ENCODE assay signal across 15 cellular contexts in genomic region chr12:20211537-20211936, GRCh38.
A peak's percentile ranks its signal among the peaks of the same experiment; 100 is the strongest.
DNase-seq lines count a peak whose midpoint lies in the region; ATAC-seq and TF ChIP-seq lines count a peak whose summit lies in the region.
"Had no signal": no experiment of that assay in that cellular context is flagged by ENCODE, and none has a peak within 500 bp of the region (broad histone marks: within the 10 kb centered on the region; RNA-seq: fewer than 3 reads in every experiment).

No MANE protein-coding gene starts in this region.

- H3K27me3 ChIP-seq in PC-3 (ENCODE audit: low read length) (no peaks in the 10 kb centered on the region), skeletal muscle tissue (ENCODE audit: control insufficient read depth in 3 of 3, insufficient read depth in 3 of 3, low read length in 3 of 3) (no peaks in the 10 kb centered on the region)
- H3K27me3 ChIP-seq: ovary had no signal

- no peak for TF ChIP-seq CTCF in PC-3 (conservative IDR thresholded peaks at IDR 0.05; ENCODE audit: low read depth, low read length)
- TF ChIP-seq CTCF in WTC11 (IDR thresholded peaks at IDR 0.05), result no peak
- no peak for TF ChIP-seq CTCF in nephron progenitor cell (IDR thresholded peaks at IDR 0.05)

- H3K4me1 Mint-ChIP-seq in WTC11 (peaks cover 18% of the 10 kb centered on the region), nephron progenitor cell (peaks cover 17% of the 10 kb centered on the region)

- no peaks in the 10 kb centered on the region for H4K20me1 ChIP-seq in PC-3 (ENCODE audit: low read length)

- H3F3A ChIP-seq in PC-3 (ENCODE audit: low read length, unreplicated experiment), result no peaks in the 10 kb centered on the region

- H3K9me3 ChIP-seq in PC-3 (ENCODE audit: low read length) (no peaks in the 10 kb centered on the region), skeletal muscle tissue (ENCODE audit: control insufficient read depth in 3 of 3, low read length in 3 of 3) (no peaks in the 10 kb centered on the region)
- H3K9me3 ChIP-seq: ovary had no signal

- H3K27ac Mint-ChIP-seq in WTC11 (no peak overlapping the region), nephron progenitor cell (no peak overlapping the region)
- H3K27ac Mint-ChIP-seq: activated T-cell treated with anti-CD3 and anti-CD28 coated beads, Interleukin-2, amount 50 U/mL, for 72 hours had no signal

- no peaks in the 10 kb centered on the region for H3K9me2 ChIP-seq in PC-3 (replicated peaks; ENCODE audit: low read length)

- intact Hi-C loops in PC-3 (cut with micrococcal nuclease), result no loop called here

- H3K4me3 Mint-ChIP-seq in WTC11, result no peak overlapping the region
- H3K4me3 Mint-ChIP-seq in nephron progenitor cell, result no peak overlapping the region
- H3K4me3 Mint-ChIP-seq: activated T-cell treated with anti-CD3 and anti-CD28 coated beads, Interleukin-2, amount 50 U/mL, for 72 hours had no signal

- H3K36me3 ChIP-seq in PC-3 (ENCODE audit: low read depth, low read length), result no peaks in the 10 kb centered on the region
- no peaks in the 10 kb centered on the region for H3K36me3 ChIP-seq in skeletal muscle tissue (ENCODE audit: control insufficient read depth in 3 of 3, insufficient read depth in 3 of 3, low read length in 3 of 3)
- H3K36me3 ChIP-seq: ovary had no signal

- H3K4me2 ChIP-seq in PC-3 (ENCODE audit: low read length), result no peak overlapping the region

- H3K27ac ChIP-seq in PC-3 (ENCODE audit: low read length) (peak overlapping the region; percentile 69), skeletal muscle tissue (ENCODE audit: low read depth, low read length) (peak overlapping the region; percentile 10)

- no peaks in the 10 kb centered on the region for H3K36me3 Mint-ChIP-seq in WTC11
- no peaks in the 10 kb centered on the region for H3K36me3 Mint-ChIP-seq in nephron progenitor cell (ENCODE audit: low read depth)

- CTCF ChIA-PET in PC-3 (lab: Charles Lee) (no interaction called here), WTC11 (lab: Charles Lee) (interaction anchor here (0.9 to 1.6 kb wide), 2 partner anchors 157 to 296 kb away, joined by 3 to 4 read pairs; partner anchors contain the start of gene PDE3A)

- DNase-seq in CD1c-positive myeloid dendritic cell (ENCODE audit: extremely low spot score) (peak; percentile 18), PC-3 (no peak), globus pallidus (ENCODE audit: low spot score) (peak; percentile 7), NCI-H146 treated with DMSO at 0.1 percent for 48 hours (lab: John Stamatoyannopoulos, UW; ENCODE audit: unreplicated experiment) (no peak), cerebellum (ENCODE audit: low spot score) (no peak), WTC11 (ENCODE audit: low spot score) (no peak), nephron progenitor cell (no peak)
- DNase-seq: activated T-cell treated with anti-CD3 and anti-CD28 coated beads, Interleukin-2, amount 50 U/mL, for 72 hours; anterior cingulate cortex; NCI-H2081 treated with DMSO at 0.1 percent for 48 hours; ovary; stimulated activated CD4-positive, alpha-beta T cell treated with anti-CD3 and anti-CD28 coated beads, Interleukin-1b, Interleukin-23, amount 100 ng/mL, for 48 hours had no signal

- POLR2A ChIA-PET in PC-3 (lab: Charles Lee; ENCODE audit: unreplicated experiment), result no interaction called here
- POLR2A ChIA-PET in WTC11 (lab: Charles Lee), result interaction anchor here (0.7 kb wide), 2 partner anchors 137 to 358 kb away, joined by 3 read pairs; no protein-coding TSS in a partner anchor

- H3K79me2 ChIP-seq in PC-3 (ENCODE audit: low read length), result no peaks in the 10 kb centered on the region

- H3K9me3 Mint-ChIP-seq in WTC11 (peaks cover 6% of the 10 kb centered on the region), nephron progenitor cell (no peaks in the 10 kb centered on the region)

- no peaks in the 10 kb centered on the region for H3K27me3 Mint-ChIP-seq in WTC11 (ENCODE audit: low read depth)
- no peaks in the 10 kb centered on the region for H3K27me3 Mint-ChIP-seq in nephron progenitor cell (ENCODE audit: low read depth, poor library complexity)

- no peak overlapping the region for H2AFZ ChIP-seq in PC-3 (ENCODE audit: low read length)

- BruUV-seq in PC-3 (replicated peaks; lab: Mats Ljungman, UMichigan), result no TSS peak

- ATAC-seq in PC-3, result no peak
- no peak for ATAC-seq in WTC11
- ATAC-seq: activated T-cell treated with anti-CD3 and anti-CD28 coated beads, Interleukin-2, amount 50 U/mL, for 72 hours; HCT116 had no signal

- peak overlapping the region; percentile 43; the same call in 1 of the 2 replicates for H3K9ac ChIP-seq in PC-3 (ENCODE audit: low read length)
- H3K9ac ChIP-seq in skeletal muscle tissue (ENCODE audit: low read depth in 1 of 3, low read length in 3 of 3), result no peak overlapping the region

- H3K4me1 ChIP-seq in PC-3 (ENCODE audit: insufficient read depth, low read length) (peaks cover 5% of the 10 kb centered on the region; the same call in 1 of the 2 replicates), skeletal muscle tissue (ENCODE audit: control insufficient read depth in 3 of 3, insufficient read depth in 3 of 3, low read length in 3 of 3) (peaks cover 5 to 11% (median 8%) of the 10 kb centered on the region in 3 donors)

- H3K4me3 ChIP-seq in PC-3 (ENCODE audit: low read length) (no peak overlapping the region), skeletal muscle tissue (ENCODE audit: low read length in 3 of 3) (no peak overlapping the region)
- H3K4me3 ChIP-seq: lung had no signal

TF ChIP-seq in WTC11, 78 proteins besides CTCF, POLR2A, EP300 and RAD21 (continues in another document):
- TF ChIP-seq, protein P1, sequence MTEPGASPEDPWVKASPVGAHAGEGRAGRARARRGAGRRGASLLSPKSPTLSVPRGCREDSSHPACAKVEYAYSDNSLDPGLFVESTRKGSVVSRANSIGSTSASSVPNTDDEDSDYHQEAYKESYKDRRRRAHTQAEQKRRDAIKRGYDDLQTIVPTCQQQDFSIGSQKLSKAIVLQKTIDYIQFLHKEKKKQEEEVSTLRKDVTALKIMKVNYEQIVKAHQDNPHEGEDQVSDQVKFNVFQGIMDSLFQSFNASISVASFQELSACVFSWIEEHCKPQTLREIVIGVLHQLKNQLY (CRISPR knock-in tag; IDR thresholded peaks at IDR 0.05), result no peak
- TF ChIP-seq, protein P2, sequence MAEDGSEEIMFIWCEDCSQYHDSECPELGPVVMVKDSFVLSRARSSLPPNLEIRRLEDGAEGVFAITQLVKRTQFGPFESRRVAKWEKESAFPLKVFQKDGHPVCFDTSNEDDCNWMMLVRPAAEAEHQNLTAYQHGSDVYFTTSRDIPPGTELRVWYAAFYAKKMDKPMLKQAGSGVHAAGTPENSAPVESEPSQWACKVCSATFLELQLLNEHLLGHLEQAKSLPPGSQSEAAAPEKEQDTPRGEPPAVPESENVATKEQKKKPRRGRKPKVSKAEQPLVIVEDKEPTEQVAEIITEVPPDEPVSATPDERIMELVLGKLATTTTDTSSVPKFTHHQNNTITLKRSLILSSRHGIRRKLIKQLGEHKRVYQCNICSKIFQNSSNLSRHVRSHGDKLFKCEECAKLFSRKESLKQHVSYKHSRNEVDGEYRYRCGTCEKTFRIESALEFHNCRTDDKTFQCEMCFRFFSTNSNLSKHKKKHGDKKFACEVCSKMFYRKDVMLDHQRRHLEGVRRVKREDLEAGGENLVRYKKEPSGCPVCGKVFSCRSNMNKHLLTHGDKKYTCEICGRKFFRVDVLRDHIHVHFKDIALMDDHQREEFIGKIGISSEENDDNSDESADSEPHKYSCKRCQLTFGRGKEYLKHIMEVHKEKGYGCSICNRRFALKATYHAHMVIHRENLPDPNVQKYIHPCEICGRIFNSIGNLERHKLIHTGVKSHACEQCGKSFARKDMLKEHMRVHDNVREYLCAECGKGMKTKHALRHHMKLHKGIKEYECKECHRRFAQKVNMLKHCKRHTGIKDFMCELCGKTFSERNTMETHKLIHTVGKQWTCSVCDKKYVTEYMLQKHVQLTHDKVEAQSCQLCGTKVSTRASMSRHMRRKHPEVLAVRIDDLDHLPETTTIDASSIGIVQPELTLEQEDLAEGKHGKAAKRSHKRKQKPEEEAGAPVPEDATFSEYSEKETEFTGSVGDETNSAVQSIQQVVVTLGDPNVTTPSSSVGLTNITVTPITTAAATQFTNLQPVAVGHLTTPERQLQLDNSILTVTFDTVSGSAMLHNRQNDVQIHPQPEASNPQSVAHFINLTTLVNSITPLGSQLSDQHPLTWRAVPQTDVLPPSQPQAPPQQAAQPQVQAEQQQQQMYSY (CRISPR knock-in tag; IDR thresholded peaks at IDR 0.05), result no peak
- TF ChIP-seq ATF3 (CRISPR knock-in tag; conservative IDR thresholded peaks at IDR 0.05) (no peak), FOXJ3 (CRISPR knock-in tag; IDR thresholded peaks at IDR 0.05; ENCODE audit: borderline replicate concordance) (no peak), NFYB (CRISPR knock-in tag; conservative IDR thresholded peaks at IDR 0.05; ENCODE audit: low read depth) (no peak), ZBTB21 (CRISPR knock-in tag; IDR thresholded peaks at IDR 0.05; ENCODE audit: borderline replicate concordance) (no peak), TEAD4 (CRISPR knock-in tag; IDR thresholded peaks at IDR 0.05) (no peak)
- TF ChIP-seq, protein P3, sequence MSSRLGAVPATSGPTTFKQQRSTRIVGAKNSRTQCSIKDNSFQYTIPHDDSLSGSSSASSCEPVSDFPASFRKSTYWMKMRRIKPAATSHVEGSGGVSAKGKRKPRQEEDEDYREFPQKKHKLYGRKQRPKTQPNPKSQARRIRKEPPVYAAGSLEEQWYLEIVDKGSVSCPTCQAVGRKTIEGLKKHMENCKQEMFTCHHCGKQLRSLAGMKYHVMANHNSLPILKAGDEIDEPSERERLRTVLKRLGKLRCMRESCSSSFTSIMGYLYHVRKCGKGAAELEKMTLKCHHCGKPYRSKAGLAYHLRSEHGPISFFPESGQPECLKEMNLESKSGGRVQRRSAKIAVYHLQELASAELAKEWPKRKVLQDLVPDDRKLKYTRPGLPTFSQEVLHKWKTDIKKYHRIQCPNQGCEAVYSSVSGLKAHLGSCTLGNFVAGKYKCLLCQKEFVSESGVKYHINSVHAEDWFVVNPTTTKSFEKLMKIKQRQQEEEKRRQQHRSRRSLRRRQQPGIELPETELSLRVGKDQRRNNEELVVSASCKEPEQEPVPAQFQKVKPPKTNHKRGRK (CRISPR knock-in tag; IDR thresholded peaks at IDR 0.05; ENCODE audit: borderline replicate concordance), result no peak

Comparison
In these comparisons a context has a peak if more than half of its experiments do, and no peak if none do; other contexts are left out.
1. DNase-seq: peak in CD1c-positive myeloid dendritic cell (single experiment) and globus pallidus (single experiment); none in PC-3 (single experiment), NCI-H146 treated with DMSO at 0.1 percent for 48 hours (single experiment), cerebellum (single experiment), WTC11 (single experiment) and nephron progenitor cell (single experiment).